In the genomic region with DNA sequence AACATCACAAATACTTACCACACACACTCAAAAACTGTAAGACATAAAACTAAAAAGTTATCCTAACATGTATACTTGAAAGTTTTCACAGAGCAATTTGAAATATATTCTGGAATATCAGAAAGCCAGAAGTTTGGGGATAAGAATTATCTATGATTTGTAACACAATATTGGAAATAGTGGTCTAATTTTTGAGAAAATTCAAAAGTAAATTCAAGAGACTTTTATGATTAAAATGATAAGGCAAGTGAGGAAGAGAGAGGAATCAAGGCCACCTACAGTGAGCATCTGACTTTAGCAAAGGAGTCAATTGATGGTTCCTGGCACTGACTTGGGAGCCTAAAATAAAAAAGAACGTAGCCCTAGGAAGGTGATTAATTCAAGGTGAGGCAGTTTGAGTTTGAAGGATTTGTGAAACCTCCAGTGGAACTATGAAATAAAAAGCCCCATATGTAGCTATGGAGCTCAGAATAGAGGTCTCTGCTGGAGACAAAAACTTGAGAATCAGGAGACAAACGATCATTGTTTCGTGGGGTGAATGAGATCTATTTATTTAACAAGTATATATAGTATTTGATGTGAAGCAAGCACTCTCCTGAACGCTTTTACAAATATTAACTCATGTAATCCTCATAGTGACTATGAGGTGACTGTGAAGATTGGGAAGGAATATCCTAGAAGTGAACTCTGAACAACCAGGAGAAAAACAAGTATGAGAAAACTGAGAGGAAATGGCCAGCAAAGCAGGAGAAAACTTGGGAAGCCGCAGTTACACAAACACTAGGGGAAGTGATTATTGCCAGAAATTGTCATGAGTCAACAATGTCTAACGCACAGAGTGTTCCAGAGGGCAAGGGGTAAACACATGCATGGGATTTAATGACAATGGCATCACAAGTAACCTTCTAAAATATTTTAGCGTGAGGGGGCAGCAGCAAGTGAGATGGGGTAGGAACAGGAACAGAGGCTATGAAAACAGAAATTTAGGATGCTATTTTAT, we compare ENCODE assay signal across 1 cellular context.
TF ChIP-seq lines count a peak whose summit lies in the region.

No MANE protein-coding gene starts in this region.

TF ChIP-seq in HepG2, 621 proteins besides CTCF, POLR2A, EP300 and RAD21 (continued from another document and continues in another):
- TF ChIP-seq, protein P1, sequence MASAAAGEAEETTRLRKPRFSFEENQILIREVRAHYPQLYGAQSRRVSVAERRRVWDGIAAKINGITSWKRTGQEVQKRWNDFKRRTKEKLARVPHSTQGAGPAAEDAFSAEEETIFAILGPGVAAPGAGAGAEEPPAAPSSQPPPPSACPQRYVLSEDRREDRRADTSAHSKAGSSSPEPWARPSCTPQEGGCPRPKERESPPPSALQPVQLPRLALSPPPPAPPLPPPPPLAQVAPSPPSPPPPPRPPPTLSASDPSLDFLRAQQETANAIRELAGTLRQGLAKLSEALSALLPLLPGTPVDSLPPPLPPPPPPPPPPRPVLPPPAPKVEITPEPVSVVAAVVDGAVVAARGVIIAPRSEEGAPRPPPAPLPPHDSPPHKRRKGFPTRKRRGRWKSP (CRISPR knock-in tag; IDR thresholded peaks at IDR 0.05), result peak; percentile 83; the same call in 1 of the 2 replicates
- peak; percentile 71 for TF ChIP-seq ESRRA (CRISPR knock-in tag; IDR thresholded peaks at IDR 0.05; ENCODE audit: low read depth)
- peak; percentile 59; the same call in 1 of the 2 replicates for TF ChIP-seq ZSCAN9 (CRISPR knock-in tag; IDR thresholded peaks at IDR 0.05; ENCODE audit: borderline replicate concordance)
- TF ChIP-seq TARDBP (CRISPR knock-in tag; IDR thresholded peaks at IDR 0.05), result peak; percentile 91; the same call in 1 of the 2 replicates
- TF ChIP-seq KDM3A (CRISPR knock-in tag; IDR thresholded peaks at IDR 0.05; ENCODE audit: low read depth), result peak; percentile 65; the same call in 1 of the 2 replicates
- TF ChIP-seq, protein P2, sequence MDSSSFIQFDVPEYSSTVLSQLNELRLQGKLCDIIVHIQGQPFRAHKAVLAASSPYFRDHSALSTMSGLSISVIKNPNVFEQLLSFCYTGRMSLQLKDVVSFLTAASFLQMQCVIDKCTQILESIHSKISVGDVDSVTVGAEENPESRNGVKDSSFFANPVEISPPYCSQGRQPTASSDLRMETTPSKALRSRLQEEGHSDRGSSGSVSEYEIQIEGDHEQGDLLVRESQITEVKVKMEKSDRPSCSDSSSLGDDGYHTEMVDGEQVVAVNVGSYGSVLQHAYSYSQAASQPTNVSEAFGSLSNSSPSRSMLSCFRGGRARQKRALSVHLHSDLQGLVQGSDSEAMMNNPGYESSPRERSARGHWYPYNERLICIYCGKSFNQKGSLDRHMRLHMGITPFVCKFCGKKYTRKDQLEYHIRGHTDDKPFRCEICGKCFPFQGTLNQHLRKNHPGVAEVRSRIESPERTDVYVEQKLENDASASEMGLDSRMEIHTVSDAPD (CRISPR knock-in tag; IDR thresholded peaks at IDR 0.05), result 0 out of 2 replicates have a peak, but pooled peaks have one; percentile 70
- TF ChIP-seq TOE1 (CRISPR knock-in tag; IDR thresholded peaks at IDR 0.05), result peak; percentile 90; the same call in 1 of the 2 replicates
- TF ChIP-seq ARNT2 (CRISPR knock-in tag; IDR thresholded peaks at IDR 0.05; ENCODE audit: low read depth), result peak; percentile 88
- TF ChIP-seq SRSF9 (IDR thresholded peaks at IDR 0.05; ENCODE audit: borderline replicate concordance, insufficient read depth, low read depth, low read length, poor library complexity, severe bottlenecking), result no peak
- TF ChIP-seq ZNF790 (CRISPR knock-in tag; IDR thresholded peaks at IDR 0.05; ENCODE audit: borderline replicate concordance), result no peak
- no peak for TF ChIP-seq HNRNPL (IDR thresholded peaks at IDR 0.05; ENCODE audit: low read depth, low read length)
- TF ChIP-seq AFF4 (CRISPR knock-in tag; IDR thresholded peaks at IDR 0.05), result peak; percentile 94
- TF ChIP-seq POLR2G (IDR thresholded peaks at IDR 0.05; ENCODE audit: low read depth, low read length), result peak; percentile 61
- no peak for TF ChIP-seq KLF12 (CRISPR knock-in tag; IDR thresholded peaks at IDR 0.05; ENCODE audit: borderline replicate concordance)
- no peak for TF ChIP-seq ATAD3A (CRISPR knock-in tag; IDR thresholded peaks at IDR 0.05)
- TF ChIP-seq ZBTB43 (CRISPR knock-in tag; conservative IDR thresholded peaks at IDR 0.05), result peak; percentile 94
- no peak for TF ChIP-seq PRPF4 (IDR thresholded peaks at IDR 0.05; ENCODE audit: low read depth, low read length, poor library complexity, severe bottlenecking)
- TF ChIP-seq, protein P3, sequence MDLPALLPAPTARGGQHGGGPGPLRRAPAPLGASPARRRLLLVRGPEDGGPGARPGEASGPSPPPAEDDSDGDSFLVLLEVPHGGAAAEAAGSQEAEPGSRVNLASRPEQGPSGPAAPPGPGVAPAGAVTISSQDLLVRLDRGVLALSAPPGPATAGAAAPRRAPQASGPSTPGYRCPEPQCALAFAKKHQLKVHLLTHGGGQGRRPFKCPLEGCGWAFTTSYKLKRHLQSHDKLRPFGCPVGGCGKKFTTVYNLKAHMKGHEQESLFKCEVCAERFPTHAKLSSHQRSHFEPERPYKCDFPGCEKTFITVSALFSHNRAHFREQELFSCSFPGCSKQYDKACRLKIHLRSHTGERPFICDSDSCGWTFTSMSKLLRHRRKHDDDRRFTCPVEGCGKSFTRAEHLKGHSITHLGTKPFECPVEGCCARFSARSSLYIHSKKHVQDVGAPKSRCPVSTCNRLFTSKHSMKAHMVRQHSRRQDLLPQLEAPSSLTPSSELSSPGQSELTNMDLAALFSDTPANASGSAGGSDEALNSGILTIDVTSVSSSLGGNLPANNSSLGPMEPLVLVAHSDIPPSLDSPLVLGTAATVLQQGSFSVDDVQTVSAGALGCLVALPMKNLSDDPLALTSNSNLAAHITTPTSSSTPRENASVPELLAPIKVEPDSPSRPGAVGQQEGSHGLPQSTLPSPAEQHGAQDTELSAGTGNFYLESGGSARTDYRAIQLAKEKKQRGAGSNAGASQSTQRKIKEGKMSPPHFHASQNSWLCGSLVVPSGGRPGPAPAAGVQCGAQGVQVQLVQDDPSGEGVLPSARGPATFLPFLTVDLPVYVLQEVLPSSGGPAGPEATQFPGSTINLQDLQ (CRISPR knock-in tag; IDR thresholded peaks at IDR 0.05), result no peak; the same call in 1 of the 2 replicates
- TF ChIP-seq FOXK2 (IDR thresholded peaks at IDR 0.05), result peak; percentile 58; the same call in 1 of the 2 replicates
- TF ChIP-seq, protein P4, sequence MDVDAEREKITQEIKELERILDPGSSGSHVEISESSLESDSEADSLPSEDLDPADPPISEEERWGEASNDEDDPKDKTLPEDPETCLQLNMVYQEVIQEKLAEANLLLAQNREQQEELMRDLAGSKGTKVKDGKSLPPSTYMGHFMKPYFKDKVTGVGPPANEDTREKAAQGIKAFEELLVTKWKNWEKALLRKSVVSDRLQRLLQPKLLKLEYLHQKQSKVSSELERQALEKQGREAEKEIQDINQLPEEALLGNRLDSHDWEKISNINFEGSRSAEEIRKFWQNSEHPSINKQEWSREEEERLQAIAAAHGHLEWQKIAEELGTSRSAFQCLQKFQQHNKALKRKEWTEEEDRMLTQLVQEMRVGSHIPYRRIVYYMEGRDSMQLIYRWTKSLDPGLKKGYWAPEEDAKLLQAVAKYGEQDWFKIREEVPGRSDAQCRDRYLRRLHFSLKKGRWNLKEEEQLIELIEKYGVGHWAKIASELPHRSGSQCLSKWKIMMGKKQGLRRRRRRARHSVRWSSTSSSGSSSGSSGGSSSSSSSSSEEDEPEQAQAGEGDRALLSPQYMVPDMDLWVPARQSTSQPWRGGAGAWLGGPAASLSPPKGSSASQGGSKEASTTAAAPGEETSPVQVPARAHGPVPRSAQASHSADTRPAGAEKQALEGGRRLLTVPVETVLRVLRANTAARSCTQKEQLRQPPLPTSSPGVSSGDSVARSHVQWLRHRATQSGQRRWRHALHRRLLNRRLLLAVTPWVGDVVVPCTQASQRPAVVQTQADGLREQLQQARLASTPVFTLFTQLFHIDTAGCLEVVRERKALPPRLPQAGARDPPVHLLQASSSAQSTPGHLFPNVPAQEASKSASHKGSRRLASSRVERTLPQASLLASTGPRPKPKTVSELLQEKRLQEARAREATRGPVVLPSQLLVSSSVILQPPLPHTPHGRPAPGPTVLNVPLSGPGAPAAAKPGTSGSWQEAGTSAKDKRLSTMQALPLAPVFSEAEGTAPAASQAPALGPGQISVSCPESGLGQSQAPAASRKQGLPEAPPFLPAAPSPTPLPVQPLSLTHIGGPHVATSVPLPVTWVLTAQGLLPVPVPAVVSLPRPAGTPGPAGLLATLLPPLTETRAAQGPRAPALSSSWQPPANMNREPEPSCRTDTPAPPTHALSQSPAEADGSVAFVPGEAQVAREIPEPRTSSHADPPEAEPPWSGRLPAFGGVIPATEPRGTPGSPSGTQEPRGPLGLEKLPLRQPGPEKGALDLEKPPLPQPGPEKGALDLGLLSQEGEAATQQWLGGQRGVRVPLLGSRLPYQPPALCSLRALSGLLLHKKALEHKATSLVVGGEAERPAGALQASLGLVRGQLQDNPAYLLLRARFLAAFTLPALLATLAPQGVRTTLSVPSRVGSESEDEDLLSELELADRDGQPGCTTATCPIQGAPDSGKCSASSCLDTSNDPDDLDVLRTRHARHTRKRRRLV (CRISPR knock-in tag; IDR thresholded peaks at IDR 0.05), result peak; percentile 66; the same call in 1 of the 2 replicates
- no peak for TF ChIP-seq MBNL3 (CRISPR knock-in tag; conservative IDR thresholded peaks at IDR 0.05)
- TF ChIP-seq, protein P5, sequence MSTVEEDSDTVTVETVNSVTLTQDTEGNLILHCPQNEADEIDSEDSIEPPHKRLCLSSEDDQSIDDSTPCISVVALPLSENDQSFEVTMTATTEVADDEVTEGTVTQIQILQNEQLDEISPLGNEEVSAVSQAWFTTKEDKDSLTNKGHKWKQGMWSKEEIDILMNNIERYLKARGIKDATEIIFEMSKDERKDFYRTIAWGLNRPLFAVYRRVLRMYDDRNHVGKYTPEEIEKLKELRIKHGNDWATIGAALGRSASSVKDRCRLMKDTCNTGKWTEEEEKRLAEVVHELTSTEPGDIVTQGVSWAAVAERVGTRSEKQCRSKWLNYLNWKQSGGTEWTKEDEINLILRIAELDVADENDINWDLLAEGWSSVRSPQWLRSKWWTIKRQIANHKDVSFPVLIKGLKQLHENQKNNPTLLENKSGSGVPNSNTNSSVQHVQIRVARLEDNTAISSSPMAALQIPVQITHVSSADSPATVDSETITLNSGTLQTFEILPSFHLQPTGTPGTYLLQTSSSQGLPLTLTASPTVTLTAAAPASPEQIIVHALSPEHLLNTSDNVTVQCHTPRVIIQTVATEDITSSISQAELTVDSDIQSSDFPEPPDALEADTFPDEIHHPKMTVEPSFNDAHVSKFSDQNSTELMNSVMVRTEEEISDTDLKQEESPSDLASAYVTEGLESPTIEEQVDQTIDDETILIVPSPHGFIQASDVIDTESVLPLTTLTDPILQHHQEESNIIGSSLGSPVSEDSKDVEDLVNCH (CRISPR knock-in tag; IDR thresholded peaks at IDR 0.05), result peak; percentile 77; the same call in 1 of the 2 replicates
- TF ChIP-seq CEBPZ (IDR thresholded peaks at IDR 0.05; ENCODE audit: low read length), result no peak
- TF ChIP-seq NR2C2 (CRISPR knock-in tag; IDR thresholded peaks at IDR 0.05; ENCODE audit: borderline replicate concordance), result peak; percentile 72; the same call in 1 of the 2 replicates
- TF ChIP-seq ZNF782 (CRISPR knock-in tag; IDR thresholded peaks at IDR 0.05; ENCODE audit: borderline replicate concordance), result peak; percentile 71; the same call in 1 of the 2 replicates
- no peak for TF ChIP-seq ZNF530 (CRISPR knock-in tag; IDR thresholded peaks at IDR 0.05; ENCODE audit: low read depth)
